In the genomic region with DNA sequence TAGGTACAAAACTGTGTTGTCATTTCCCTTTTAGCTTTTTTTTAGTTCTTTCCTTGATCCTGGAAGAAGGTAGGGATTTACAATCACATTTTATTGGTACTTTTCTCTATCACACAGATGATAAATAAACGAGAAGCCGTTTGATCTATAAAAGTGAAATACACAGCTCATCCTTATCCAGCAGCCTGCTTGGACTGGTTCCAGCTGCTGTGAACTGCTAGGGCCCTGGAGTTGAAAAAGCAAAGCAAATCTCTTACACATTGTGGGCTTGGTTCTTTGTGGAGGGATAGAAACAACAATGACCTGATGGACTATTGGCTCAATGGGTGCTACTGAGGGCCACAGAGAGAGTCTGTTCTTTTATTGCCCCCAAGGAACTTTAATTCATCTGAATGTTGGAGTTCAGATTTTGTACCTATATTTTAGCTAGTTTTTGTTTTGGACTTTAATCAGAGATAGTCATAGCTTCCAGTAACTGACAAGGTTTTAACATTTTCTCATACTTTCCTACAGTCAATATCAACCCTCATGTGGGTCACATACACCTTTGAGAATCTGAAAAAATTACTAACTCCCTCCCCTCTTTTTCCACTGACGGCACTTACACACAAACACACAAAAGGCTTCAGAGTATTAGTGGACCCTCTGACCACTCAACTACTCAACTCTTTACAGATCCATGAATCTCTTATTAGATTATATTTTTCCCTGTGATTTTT, we compare ENCODE assay signal across 30 cellular contexts.
DNase-seq lines count a peak whose midpoint lies in the region; FAIRE-seq and TF ChIP-seq lines count a peak whose summit lies in the region.
"Had no signal": no experiment of that assay in that cellular context is flagged by ENCODE, and none has a peak within 500 bp of the region (broad histone marks: within the 10 kb centered on the region; RNA-seq: fewer than 3 reads in every experiment).

No MANE protein-coding gene starts in this region.

- no peak for TF ChIP-seq RAD21 in H1 (IDR thresholded peaks at IDR 0.05 in 1 of 2, conservative IDR thresholded peaks at IDR 0.05 in 1 of 2; ENCODE audit: low read depth in 2 of 2, low read length in 2 of 2)

- no peak overlapping the region for H3K9ac ChIP-seq in H1 (replicated peaks in 1 of 4; ENCODE audit: extremely low read depth in 1 of 4, low read depth in 3 of 4, low read length in 3 of 4)

- H3K4ac ChIP-seq in H1 (replicated peaks; ENCODE audit: insufficient read length, low read depth, low read length) = no peak overlapping the region

- no peaks in the 10 kb centered on the region for H3K9me3 ChIP-seq in A673 (ENCODE audit: low read depth, low read length, poor library complexity, severe bottlenecking)
- 0 out of 4 replicates have a peak, but pooled peaks cover 0 to 2% of the 10 kb centered on the region in 2 experiments for H3K9me3 ChIP-seq in H1 (ENCODE audit: insufficient read depth in 2 of 2, low read depth in 1 of 2, low read length in 1 of 2)
- no peaks in the 10 kb centered on the region for H3K9me3 ChIP-seq in prostate gland
- H3K9me3 ChIP-seq in sigmoid colon = no peaks in the 10 kb centered on the region
- H3K9me3 ChIP-seq: heart left ventricle, upper lobe of left lung had no signal

- H3K23ac ChIP-seq in H1 (ENCODE audit: insufficient read length) = no peak overlapping the region

- no peaks in the 10 kb centered on the region for H4K20me1 ChIP-seq in H1 (replicated peaks in 1 of 2; ENCODE audit: control insufficient read depth in 1 of 2, insufficient read depth in 2 of 2, low read length in 2 of 2)

- H3K27me3 ChIP-seq in A673 (replicated peaks; ENCODE audit: insufficient read depth, low read depth, low read length, poor library complexity) = no peaks in the 10 kb centered on the region
- H3K27me3 ChIP-seq in H1 (replicated peaks in 1 of 4; ENCODE audit: control insufficient read depth in 3 of 4, extremely low read depth in 1 of 4, insufficient read depth in 3 of 4, low read length in 3 of 4) = no peaks in the 10 kb centered on the region; a peak in 1 of 7 replicates
- no peaks in the 10 kb centered on the region for H3K27me3 ChIP-seq in prostate gland (replicated peaks; ENCODE audit: insufficient read depth)
- no peaks in the 10 kb centered on the region for H3K27me3 ChIP-seq in sigmoid colon
- H3K27me3 ChIP-seq: heart left ventricle, upper lobe of left lung had no signal

- H3K4me3 Mint-ChIP-seq in Calu3 (ENCODE audit: low read depth, unreplicated experiment) = no peak overlapping the region
- H3K4me3 Mint-ChIP-seq: activated CD8-positive, alpha-beta memory T cell treated with anti-CD3 and anti-CD28 coated beads, Interleukin-2, amount 10 ng/mL, durations not matched to agents 7 days and 5 days; activated T-helper 1 cell treated with anti-CD3 and anti-CD28 coated beads, Interleukin-12 subunit alpha, Interleukin-12 subunit beta, Interleukin-2, Interleukin-4 antibody, amounts not matched to agents 30 ng/mL and 10 ng/mL and 1 ng/mL, durations not matched to agents 14 hours and 24 hours and 36 hours; CD14-positive monocyte; effector memory CD8-positive, alpha-beta T cell; WTC11 had no signal

- H2BK5ac ChIP-seq in H1 (ENCODE audit: low read depth, low read length) = no peak overlapping the region

- no peak for TF ChIP-seq EP300 in H1 (IDR thresholded peaks at IDR 0.05; ENCODE audit: borderline replicate concordance in 1 of 2, low read depth in 2 of 2, low read length in 2 of 2)
- TF ChIP-seq EP300 in sigmoid colon (IDR thresholded peaks at IDR 0.05) = no peak

- WGBS in H1 (ENCODE audit: extremely low coverage in 1 of 2, insufficient coverage in 1 of 2, insufficient read length in 1 of 2, insufficient replicate concordance in 2 of 2, low coverage in 1 of 2, low lambda C conversion rate in 2 of 2, missing lambda C conversion rate in 1 of 2), 2 experiments = 96% methylated on average over 3 of the region's 3 CpGs; no CpG with 5 or more reads in 1 of the 2 experiments
- WGBS in prostate gland = 46% methylated on average over 3 of the region's 3 CpGs
- WGBS in sigmoid colon, 2 donors = 36 to 63% methylated on average over 3 of the region's 3 CpGs

- H3K23me2 ChIP-seq in H1 (ENCODE audit: low read depth, low read length) = no peaks in the 10 kb centered on the region

- H3K27ac Mint-ChIP-seq in Calu3 (ENCODE audit: unreplicated experiment) = peak overlapping the region; percentile 18
- H3K27ac Mint-ChIP-seq: activated CD8-positive, alpha-beta memory T cell treated with anti-CD3 and anti-CD28 coated beads, Interleukin-2, amount 10 ng/mL, durations not matched to agents 7 days and 5 days; activated T-helper 1 cell treated with anti-CD3 and anti-CD28 coated beads, Interleukin-12 subunit alpha, Interleukin-12 subunit beta, Interleukin-2, Interleukin-4 antibody, amounts not matched to agents 30 ng/mL and 10 ng/mL and 1 ng/mL, durations not matched to agents 14 hours and 24 hours and 36 hours; effector memory CD8-positive, alpha-beta T cell; WTC11 had no signal

- no peak overlapping the region for H2BK15ac ChIP-seq in H1 (ENCODE audit: low read length)

- no peak overlapping the region for H2BK120ac ChIP-seq in H1 (replicated peaks; ENCODE audit: low read depth, low read length)

- H2AK5ac ChIP-seq in H1 (ENCODE audit: low read depth, low read length) = no peak overlapping the region

- H3K36me3 ChIP-seq in A673 (ENCODE audit: insufficient read depth, low read length, poor library complexity, severe bottlenecking) = no peaks in the 10 kb centered on the region
- no peaks in the 10 kb centered on the region; a peak in 2 of 8 replicates for H3K36me3 ChIP-seq in H1 (ENCODE audit: control insufficient read depth in 2 of 4, insufficient read depth in 4 of 4, low read length in 3 of 4)
- H3K36me3 ChIP-seq in prostate gland = no peaks in the 10 kb centered on the region
- no peaks in the 10 kb centered on the region for H3K36me3 ChIP-seq in sigmoid colon
- H3K36me3 ChIP-seq: heart left ventricle, upper lobe of left lung had no signal

- TF ChIP-seq CTCF in A673 (conservative IDR thresholded peaks at IDR 0.05; ENCODE audit: low read depth, low read length) (no peak), Calu3 (IDR thresholded peaks at IDR 0.05; ENCODE audit: unreplicated experiment) (no peak), H1 (IDR thresholded peaks at IDR 0.05; ENCODE audit: control extremely low read depth in 1 of 3, insufficient read depth in 1 of 3, low read depth in 1 of 3, low read length in 3 of 3) (no peak), prostate gland (IDR thresholded peaks at IDR 0.05) (no peak), sigmoid colon (IDR thresholded peaks at IDR 0.05) (no peak)

- no peaks in the 10 kb centered on the region for H3K79me2 ChIP-seq in H1 (ENCODE audit: control insufficient read depth in 1 of 2, insufficient read depth in 2 of 2, low read length in 2 of 2)

- FAIRE-seq in H1 (lab: Jason Lieb, UNC) = no peak
- FAIRE-seq in GM19239 (lab: Jason Lieb, UNC) = no peak
- FAIRE-seq: bronchial epithelial cell, GM12878 had no signal

- H3K4me3 ChIP-seq in A673 (ENCODE audit: low read depth, low read length, poor library complexity, severe bottlenecking) (no peak overlapping the region), H1 (ENCODE audit: extremely low read depth in 1 of 4, insufficient read depth in 2 of 4, low read depth in 3 of 4, low read length in 4 of 4) (no peak overlapping the region), prostate gland (no peak overlapping the region), sigmoid colon (no peak overlapping the region)
- H3K4me3 ChIP-seq: coronary artery, GM12878, heart left ventricle, PC-9, skin epidermis, upper lobe of left lung had no signal

- peaks cover 38% of the 10 kb centered on the region for H3K4me1 Mint-ChIP-seq in Calu3 (ENCODE audit: low read depth, unreplicated experiment)
- H3K4me1 Mint-ChIP-seq: CD14-positive monocyte had no signal

- H3K4me2 ChIP-seq in H1 (ENCODE audit: insufficient read depth in 1 of 2, low read depth in 2 of 2, low read length in 2 of 2) = no peak overlapping the region
- H3K4me2 ChIP-seq: PC-9 had no signal

- H3K9me3 Mint-ChIP-seq in Calu3 (ENCODE audit: low read depth, unreplicated experiment) = peaks cover 3% of the 10 kb centered on the region
- H3K9me3 Mint-ChIP-seq: effector memory CD8-positive, alpha-beta T cell had no signal

- H3K36me3 Mint-ChIP-seq in Calu3 (ENCODE audit: insufficient read depth, unreplicated experiment) = peaks cover 5% of the 10 kb centered on the region
- H3K36me3 Mint-ChIP-seq: activated CD8-positive, alpha-beta memory T cell treated with anti-CD3 and anti-CD28 coated beads, Interleukin-2, amount 10 ng/mL, durations not matched to agents 7 days and 5 days; CD14-positive monocyte had no signal

- TF ChIP-seq POLR2A in H1 (IDR thresholded peaks at IDR 0.05; ENCODE audit: control extremely low read depth in 1 of 2, low read depth in 2 of 2, low read length in 2 of 2) (no peak), prostate gland (IDR thresholded peaks at IDR 0.05) (no peak), sigmoid colon (IDR thresholded peaks at IDR 0.05) (no peak)

- peak; percentile 4 for DNase-seq in A673 (ENCODE audit: low spot score)
- DNase-seq in Calu3 = no peak
- no peak for DNase-seq in H1 (ENCODE audit: low read depth in 1 of 2, low spot score in 2 of 2)
- DNase-seq in prostate gland (ENCODE audit: low spot score) = peak; percentile 10
- no peak for DNase-seq in sigmoid colon
- DNase-seq in GM19239 (ENCODE audit: insufficient read length, low spot score) = no peak
- no peak for DNase-seq in NCI-H446 treated with DMSO at 0.1 percent for 48 hours (lab: John Stamatoyannopoulos, UW)
- DNase-seq: activated CD8-positive, alpha-beta memory T cell treated with anti-CD3 and anti-CD28 coated beads, Interleukin-2, amount 10 ng/mL, durations not matched to agents 7 days and 5 days; activated naive CD4-positive, alpha-beta T cell treated with anti-CD3 and anti-CD28 coated beads, Interleukin-2, amount 50 U/mL, for 16 hours; amygdala; effector memory CD8-positive, alpha-beta T cell; EL; heart left ventricle; kidney glomerular epithelial cell; MV-4-11; NCI-H1436 treated with DMSO at 0.1 percent for 48 hours; NCI-H510A treated with DMSO at 0.1 percent for 48 hours; NK-92 treated with Interleukin-12 subunit alpha and Interleukin-12 subunit beta, amount 100 ng/mL, for 24 hours; PC-9; SHP77 treated with DMSO at 0.1 percent for 48 hours; SW 1271; T-helper 9 cell had no signal

- no peaks in the 10 kb centered on the region for H3K27me3 Mint-ChIP-seq in Calu3 (ENCODE audit: unreplicated experiment)

- CTCF ChIA-PET in A673 (lab: Charles Lee) (no interaction called here), Calu3 (lab: Charles Lee) (interaction anchor here (0.5 to 1.1 kb wide), 4 partner anchors 11 to 1015 kb away, joined by 3 to 6 read pairs (median 4); no protein-coding TSS in a partner anchor), H1 (lab: Charles Lee; ENCODE audit: partially characterized antibody) (interaction anchor here (0.6 to 1.7 kb wide), 4 partner anchors 15 to 51 kb away, joined by 3 to 4 read pairs (median 4); no protein-coding TSS in a partner anchor)

- 0 out of 2 replicates have a peak overlapping the region, but pooled peaks have one; percentile 42 for H3K18ac ChIP-seq in H1 (ENCODE audit: extremely low read depth, low read length)

- H2BK12ac ChIP-seq in H1 (ENCODE audit: low read depth, low read length) = no peak overlapping the region; the same call in 1 of the 2 replicates

- H4K8ac ChIP-seq in H1 (ENCODE audit: extremely low read depth, insufficient read depth, low read length) = no peak overlapping the region

- BruUV-seq in A673 (replicated peaks; lab: Mats Ljungman, UMichigan) = no TSS peak
- BruUV-seq in Calu3 (replicated peaks; lab: Mats Ljungman, UMichigan) = no TSS peak

- H2BK20ac ChIP-seq in H1 (ENCODE audit: low read length) = no peak overlapping the region

- intact Hi-C loops in A673 (cut with micrococcal nuclease; ENCODE audit: unreplicated experiment) (no loop called here), Calu3 (cut with micrococcal nuclease; ENCODE audit: unreplicated experiment) (no loop called here), prostate gland (cut with DNase I) (no loop called here), sigmoid colon (cut with DNase I) (no loop called here)

- POLR2A ChIA-PET in A673 (lab: Charles Lee; ENCODE audit: low non-redundant PET) (interaction anchor here (0.6 kb wide), 1 partner anchor 21 kb away, joined by 8 read pairs; no protein-coding TSS in a partner anchor), H1 (lab: Charles Lee; ENCODE audit: partially characterized antibody) (no interaction called here)

- H3K56ac ChIP-seq in H1 (replicated peaks; ENCODE audit: insufficient read length, low read depth, low read length) = no peak overlapping the region

- H3K4me1 ChIP-seq in A673 (ENCODE audit: insufficient read depth, low read length, poor library complexity, severe bottlenecking) (no peaks in the 10 kb centered on the region), H1 (replicated peaks in 1 of 4; ENCODE audit: control insufficient read depth in 3 of 4, insufficient read depth in 4 of 4, low read length in 3 of 4) (peaks cover 0 to 4% (median 2%) of the 10 kb centered on the region in 4 experiments; a peak in 3 of 7 replicates), prostate gland (replicated peaks) (no peaks in the 10 kb centered on the region), sigmoid colon (no peaks in the 10 kb centered on the region)
- H3K4me1 ChIP-seq: heart left ventricle, upper lobe of left lung had no signal

- no peak overlapping the region for H2AFZ ChIP-seq in H1 (ENCODE audit: low read length)
- H2AFZ ChIP-seq: PC-9 had no signal

- H4K5ac ChIP-seq in H1 (ENCODE audit: insufficient read length, low read depth, low read length) = no peak overlapping the region

- H3K14ac ChIP-seq in H1 (ENCODE audit: insufficient read length) = no peak overlapping the region

- H3K27ac ChIP-seq in A673 (ENCODE audit: low read depth, low read length, poor library complexity, severe bottlenecking) (no peak overlapping the region), H1 (ENCODE audit: low read depth, low read length) (no peak overlapping the region), prostate gland (no peak overlapping the region), sigmoid colon (no peak overlapping the region)
- H3K27ac ChIP-seq: coronary artery, heart left ventricle, PC-9, skin epidermis, upper lobe of left lung had no signal

- H3K79me1 ChIP-seq in H1 (ENCODE audit: low read depth, low read length) = no peaks in the 10 kb centered on the region

- H4K91ac ChIP-seq in H1 (replicated peaks; ENCODE audit: insufficient read length, low read length) = no peak overlapping the region

Comparison
In these comparisons a context has a peak if more than half of its experiments do, and no peak if none do; other contexts are left out.
1. DNase-seq: peak in A673 (single experiment) and prostate gland (single experiment); none in Calu3 (single experiment), H1 (0 of 2), sigmoid colon (single experiment), GM19239 (single experiment) and NCI-H446 treated with DMSO at 0.1 percent for 48 hours (single experiment).